In the genomic region with DNA sequence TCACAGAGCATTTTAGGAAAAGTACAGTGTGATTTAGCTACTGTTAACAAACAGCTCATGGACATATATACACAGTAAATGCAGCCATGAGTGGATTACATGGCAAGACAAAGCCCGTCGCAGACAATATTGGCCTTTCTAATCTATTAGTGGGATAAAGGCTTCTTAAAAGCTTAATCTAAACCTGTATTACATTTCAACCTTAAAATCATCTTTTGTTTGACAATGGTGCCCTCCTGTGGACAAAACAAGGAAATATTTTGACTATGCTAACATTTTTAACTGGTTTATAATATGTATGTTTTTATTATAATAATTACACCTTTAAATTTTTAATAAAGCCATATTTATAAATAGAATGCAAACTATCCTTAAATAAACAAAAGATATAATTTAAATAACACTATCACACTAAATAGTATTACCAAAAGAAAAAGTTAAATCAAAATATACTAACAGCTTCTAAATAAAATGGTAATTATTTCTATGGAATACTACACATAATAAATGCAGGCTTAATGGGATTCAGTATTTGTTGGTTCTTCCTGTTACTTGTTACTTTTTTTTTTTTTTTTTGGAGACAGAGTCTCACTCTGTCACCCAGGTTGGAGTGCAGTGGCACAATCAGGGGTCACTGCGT, we compare ENCODE assay signal across 9 cellular contexts. TPM values are rescaled to one million over a fixed set of nuclear protein-coding genes. Genes with fewer than 3 reads are reported as not detected.
DNase-seq lines count a peak whose midpoint lies in the region; ATAC-seq, FAIRE-seq and TF ChIP-seq lines count a peak whose summit lies in the region.
"Had no signal": no experiment of that assay in that cellular context is flagged by ENCODE, and none has a peak within 500 bp of the region (broad histone marks: within the 10 kb centered on the region; RNA-seq: fewer than 3 reads in every experiment).

No MANE protein-coding gene starts in this region.

- TF ChIP-seq RAD21 in HepG2 (CRISPR knock-in tag; IDR thresholded peaks at IDR 0.05), result no peak

- TF ChIP-seq EP300 in HepG2 (IDR thresholded peaks at IDR 0.05; ENCODE audit: low read depth in 2 of 2, low read length in 2 of 2) (no peak), HepG2 (CRISPR knock-in tag; IDR thresholded peaks at IDR 0.05; ENCODE audit: borderline replicate concordance) (no peak)

- in situ Hi-C loops in HepG2 (cut with HindIII; ENCODE audit: extremely low pct_ligation_motif_present, low pct_unique_long_range_greater_than_20kb), result loop anchor here (5.0 to 25.0 kb wide), 4 partner anchors 79 to 1906 kb away; a partner anchor contains a TSS

- H3K4me3 ChIP-seq in HepG2 (replicated peaks in 1 of 3; ENCODE audit: insufficient read depth in 1 of 3, low read depth in 2 of 3, low read length in 3 of 3), result no peak overlapping the region

- WGBS in HepG2 (ENCODE audit: low lambda C conversion rate), result 33% methylated on average over 3 of the region's 3 CpGs

- no peaks in the 10 kb centered on the region for H4K20me1 ChIP-seq in HepG2 (ENCODE audit: insufficient read depth, low read length)

- no TSS peak for BruUV-seq in HepG2 (replicated peaks; lab: Mats Ljungman, UMichigan)

- no peaks in the 10 kb centered on the region for H3K9me3 ChIP-seq in HepG2 (ENCODE audit: low read length)
- H3K9me3 ChIP-seq: neutrophil had no signal

- FAIRE-seq in HepG2 (lab: Jason Lieb, UNC), result peak; percentile 12

- TF ChIP-seq POLR2A in HepG2 (IDR thresholded peaks at IDR 0.05; ENCODE audit: insufficient read depth in 1 of 2, low read depth in 2 of 2, low read length in 2 of 2), result no peak

- intact Hi-C loops in HepG2 (cut with micrococcal nuclease; ENCODE audit: unreplicated experiment), result loop anchor here (1.0 kb wide), 1 partner anchor 79 kb away; no protein-coding TSS in a partner anchor

- CTCF ChIA-PET in HepG2 (lab: Yijun Ruan, JAX; ENCODE audit: low intra/inter-chr PET ratio, low total read pairs), result interaction anchor here (0.7 to 2.2 kb wide), 4 partner anchors 79 to 1955 kb away, joined by 3 to 19 read pairs (median 4); no protein-coding TSS in a partner anchor

- H3K27ac ChIP-seq in HepG2 (ENCODE audit: extremely low read length, insufficient read depth, low read length), result no peak overlapping the region
- H3K27ac ChIP-seq: neutrophil had no signal

- TF ChIP-seq CTCF in HepG2 (CRISPR knock-in tag; IDR thresholded peaks at IDR 0.05), result peak; percentile 42

- no peaks in the 10 kb centered on the region for H3K27me3 ChIP-seq in HepG2 (ENCODE audit: control insufficient read depth in 1 of 2, insufficient read depth in 2 of 2, low read length in 2 of 2)

- H3K4me1 ChIP-seq in HepG2 (ENCODE audit: insufficient read depth, low read length), result peaks cover 6% of the 10 kb centered on the region; the same call in 1 of the 2 replicates

- no peak overlapping the region for H3K9ac ChIP-seq in HepG2 (ENCODE audit: insufficient read depth, low read depth, low read length)

- POLR2A ChIA-PET in HepG2 (lab: Yijun Ruan, JAX), result no interaction called here

- H3K27me3 Mint-ChIP-seq in activated T-cell treated with anti-CD3 and anti-CD28 coated beads, Interleukin-2, amount 50 U/mL, for 4 hours (ENCODE audit: low read depth), result peaks cover 12% of the 10 kb centered on the region

- H3K4me1 Mint-ChIP-seq in activated T-cell treated with anti-CD3 and anti-CD28 coated beads, Interleukin-2, amount 50 U/mL, for 4 hours (ENCODE audit: low read depth), result no peaks in the 10 kb centered on the region

- H3K36me3 ChIP-seq in HepG2 (replicated peaks in 1 of 2; ENCODE audit: control insufficient read depth in 1 of 2, insufficient read depth in 2 of 2, low read length in 2 of 2), result no peaks in the 10 kb centered on the region
- H3K36me3 ChIP-seq: neutrophil had no signal

- no peak for ATAC-seq in HepG2
- ATAC-seq in HG02798 (IDR thresholded peaks at IDR 0.05; ENCODE audit: poor library complexity, unreplicated experiment), result no peak
- ATAC-seq in activated T-cell treated with anti-CD3 and anti-CD28 coated beads, Interleukin-2, amount 50 U/mL, for 4 hours, result no peak
- ATAC-seq in GM21619 (IDR thresholded peaks at IDR 0.05; ENCODE audit: unreplicated experiment), result no peak
- no peak for ATAC-seq in GM21515 (IDR thresholded peaks at IDR 0.05; ENCODE audit: unreplicated experiment)

- H3K79me2 ChIP-seq in HepG2 (ENCODE audit: insufficient read depth, low read length), result no peaks in the 10 kb centered on the region

- H3K4me2 ChIP-seq in HepG2 (ENCODE audit: low read depth, low read length), result no peak overlapping the region

- H2AFZ ChIP-seq in HepG2 (ENCODE audit: low read length), result no peak overlapping the region

- peak; percentile 42 for DNase-seq in ELR (ENCODE audit: low read depth)
- peak; percentile 28 for DNase-seq in LHCN-M2 (ENCODE audit: low read depth)
- peak; percentile 50 for DNase-seq in astrocyte of the hippocampus (ENCODE audit: low read depth, low spot score)
- peak; percentile 18 for DNase-seq in HepG2 (ENCODE audit: low spot score)
- no peak for DNase-seq in activated T-cell treated with anti-CD3 and anti-CD28 coated beads, Interleukin-2, amount 50 U/mL, for 4 hours

- H3K36me3 Mint-ChIP-seq in activated T-cell treated with anti-CD3 and anti-CD28 coated beads, Interleukin-2, amount 50 U/mL, for 4 hours (ENCODE audit: insufficient read depth), result no peaks in the 10 kb centered on the region

- H3K9me3 Mint-ChIP-seq in activated T-cell treated with anti-CD3 and anti-CD28 coated beads, Interleukin-2, amount 50 U/mL, for 4 hours, result no peaks in the 10 kb centered on the region

- H3K4me3 Mint-ChIP-seq in activated T-cell treated with anti-CD3 and anti-CD28 coated beads, Interleukin-2, amount 50 U/mL, for 4 hours, result no peak overlapping the region

TF ChIP-seq in HepG2, 621 proteins besides CTCF, POLR2A, EP300 and RAD21:
- TF ChIP-seq KDM5A (IDR thresholded peaks at IDR 0.05; ENCODE audit: borderline replicate concordance, low read length) (no peak), SMC3 (IDR thresholded peaks at IDR 0.05; ENCODE audit: low read length) (0 out of 2 replicates have a peak, but pooled peaks have one; percentile 24), STAG1 (CRISPR knock-in tag; IDR thresholded peaks at IDR 0.05) (peak; percentile 58)
- TF ChIP-seq, protein P1, sequence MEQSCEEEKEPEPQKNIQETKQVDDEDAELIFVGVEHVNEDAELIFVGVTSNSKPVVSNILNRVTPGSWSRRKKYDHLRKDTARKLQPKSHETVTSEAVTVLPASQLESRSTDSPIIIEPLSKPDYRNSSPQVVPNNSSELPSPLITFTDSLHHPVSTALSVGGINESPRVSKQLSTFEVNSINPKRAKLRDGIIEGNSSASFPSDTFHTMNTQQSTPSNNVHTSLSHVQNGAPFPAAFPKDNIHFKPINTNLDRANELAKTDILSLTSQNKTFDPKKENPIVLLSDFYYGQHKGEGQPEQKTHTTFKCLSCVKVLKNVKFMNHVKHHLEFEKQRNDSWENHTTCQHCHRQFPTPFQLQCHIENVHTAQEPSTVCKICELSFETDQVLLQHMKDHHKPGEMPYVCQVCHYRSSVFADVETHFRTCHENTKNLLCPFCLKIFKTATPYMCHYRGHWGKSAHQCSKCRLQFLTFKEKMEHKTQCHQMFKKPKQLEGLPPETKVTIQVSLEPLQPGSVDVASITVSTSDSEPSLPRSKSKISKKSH (CRISPR knock-in tag; IDR thresholded peaks at IDR 0.05; ENCODE audit: borderline replicate concordance), result no peak

RNA-seq across cellular contexts. Expression of a gene that starts 38.6 kb away (rescaled TPM):
- total RNA-seq in LHCN-M2 (2014; rRNA removed) (not detected in 2 replicates), HepG2 (2016; rRNA removed; fragmentation: Illumina TruSeq; extraction: Trizol) (1.3 and 2.0 TPM in 2 replicates)
- not detected for polyA plus RNA-seq in LHCN-M2 (2012)
- 0.62 and 0.81 TPM in 2 replicates for total RNA-seq in HepG2 (2016; cell fraction: cytosol; rRNA removed; fragmentation: Illumina TruSeq; extraction: Trizol; ENCODE audit: low read depth)
- 1.2 and 1.6 TPM in 2 replicates for total RNA-seq in HepG2 (2016; cell fraction: insoluble cytoplasmic fraction; rRNA removed; fragmentation: Illumina TruSeq; extraction: Trizol)
- 1.5 TPM in 2 replicates for total RNA-seq in HepG2 (2016; cell fraction: membrane; rRNA removed; fragmentation: Illumina TruSeq; extraction: Trizol)
- 0.75 and 2.1 TPM in 2 replicates for total RNA-seq in HepG2 (2016; cell fraction: nucleus; rRNA removed; fragmentation: Illumina TruSeq; extraction: Trizol)
- 0.59 and 0.81 TPM in 2 replicates for polyA plus RNA-seq in HepG2 (2011; rRNA removed)
- 0.81 and 0.94 TPM in 2 replicates for polyA plus RNA-seq in HepG2 (2011; cell fraction: cytosol; rRNA removed)
- polyA plus RNA-seq in HepG2 (2011; cell fraction: nucleus; rRNA removed), result 0.11 and 0.29 TPM in 2 replicates
- 0.48 and 0.64 TPM in 2 replicates for polyA plus RNA-seq in HepG2 (2012)
- polyA plus RNA-seq in HepG2 (2016; cell fraction: cytosol; fragmentation: Illumina TruSeq; extraction: Trizol; ENCODE audit: low read depth), result 0.52 and 1.4 TPM in 2 replicates
- 1.1 and 1.2 TPM in 2 replicates for polyA plus RNA-seq in HepG2 (2016; cell fraction: insoluble cytoplasmic fraction; fragmentation: Illumina TruSeq; extraction: Trizol; ENCODE audit: low read depth)
- polyA plus RNA-seq in HepG2 (2016; cell fraction: membrane; fragmentation: Illumina TruSeq; extraction: Trizol; ENCODE audit: low read depth), result 1.3 TPM in 2 replicates
- 0.79 and 1.1 TPM in 2 replicates for polyA plus RNA-seq in HepG2 (2016; cell fraction: nucleus; fragmentation: Illumina TruSeq; extraction: Trizol; ENCODE audit: insufficient read depth, low read depth)
- polyA minus RNA-seq in HepG2 (2011; rRNA and poly(A)+ RNA removed; ENCODE audit: low replicate concordance), result 1.6 TPM in 1 of 2 replicates, not detected in the other
- 0.35 and 0.79 TPM in 2 replicates for polyA minus RNA-seq in HepG2 (2011; cell fraction: cytosol; rRNA and poly(A)+ RNA removed)
- 1.0 and 1.7 TPM in 2 replicates for polyA minus RNA-seq in HepG2 (2011; cell fraction: nucleus; rRNA and poly(A)+ RNA removed)
- not detected for total RNA-seq in activated T-cell treated with anti-CD3 and anti-CD28 coated beads, Interleukin-2, amount 50 U/mL, for 4 hours
